Comparison of ENCODE assay signal across 12 cellular contexts in genomic region chr18:23284629-23285028, GRCh38.
DNase-seq lines count a peak whose midpoint lies in the region; ATAC-seq and TF ChIP-seq lines count a peak whose summit lies in the region.
"Had no signal": no experiment of that assay in that cellular context is flagged by ENCODE, and none has a peak within 500 bp of the region (broad histone marks: within the 10 kb centered on the region; RNA-seq: fewer than 3 reads in every experiment).

No MANE protein-coding gene starts in this region.

- H3K4me3 ChIP-seq in ACC112 (ENCODE audit: low read depth, low read length) (no peak overlapping the region), RWPE2 (ENCODE audit: severe bottlenecking) (no peak overlapping the region), iPS-15b (ENCODE audit: low read depth, low read length) (no peak overlapping the region)
- H3K4me3 ChIP-seq: prostate gland had no signal

- H3K27me3 ChIP-seq in ACC112 (ENCODE audit: insufficient read depth, low read length) (no peaks in the 10 kb centered on the region), RWPE2 (ENCODE audit: insufficient read depth, poor library complexity, severe bottlenecking) (no peaks in the 10 kb centered on the region), iPS-15b (ENCODE audit: control insufficient read depth, insufficient read depth, low read length) (no peaks in the 10 kb centered on the region)

- no peak overlapping the region for H2AFZ ChIP-seq in ACC112 (ENCODE audit: low read length, unreplicated experiment)

- DNase-seq in RWPE2 (ENCODE audit: low spot score) (peak; percentile 10), DMS53 (lab: John Stamatoyannopoulos, UW) (no peak), Kasumi-1 (lab: John Stamatoyannopoulos, UW) (no peak)
- DNase-seq in effector CD4-positive, alpha-beta T cell = no peak
- DNase-seq: C1 segment of cervical spinal cord; NCI-H1930; SHP77 treated with DMSO at 0.1 percent for 48 hours; stimulated activated naive CD4-positive, alpha-beta T cell treated with Interleukin-2 at 50 U/mL for 16 hours had no signal

- no peak for TF ChIP-seq CTCF in RWPE2 (IDR thresholded peaks at IDR 0.05; ENCODE audit: poor library complexity, severe bottlenecking)

- H3K9me3 ChIP-seq in ES-I3 (ENCODE audit: control insufficient read depth, insufficient read depth, low read length) (no peaks in the 10 kb centered on the region), RWPE2 (ENCODE audit: severe bottlenecking) (no peaks in the 10 kb centered on the region), iPS-15b (ENCODE audit: control insufficient read depth, insufficient read depth, low read length) (no peaks in the 10 kb centered on the region)
- H3K9me3 ChIP-seq: prostate gland had no signal

- H3K36me3 ChIP-seq in ACC112 (ENCODE audit: insufficient read depth, low read length) = no peaks in the 10 kb centered on the region
- H3K36me3 ChIP-seq in ES-I3 (ENCODE audit: insufficient read depth, low read length) = no peaks in the 10 kb centered on the region; the same call in 1 of the 2 replicates
- H3K36me3 ChIP-seq in RWPE2 (ENCODE audit: low read depth) = no peaks in the 10 kb centered on the region
- no peaks in the 10 kb centered on the region for H3K36me3 ChIP-seq in iPS-15b (ENCODE audit: control insufficient read depth, insufficient read depth, low read length)
- H3K36me3 ChIP-seq: prostate gland had no signal

- H3K9ac ChIP-seq in ES-I3 (ENCODE audit: low read depth, low read length) (peak overlapping the region; percentile 32), iPS-15b (ENCODE audit: low read depth, low read length) (peak overlapping the region; percentile 66)

- ATAC-seq in RWPE2 (ENCODE audit: low read depth) = no peak

- H3K4me1 ChIP-seq in ACC112 (ENCODE audit: control insufficient read depth, insufficient read depth, low read length, unreplicated experiment) = peaks cover 16% of the 10 kb centered on the region
- H3K4me1 ChIP-seq in ES-I3 (ENCODE audit: insufficient read depth, low read length) = peaks cover 25% of the 10 kb centered on the region
- peaks cover 29% of the 10 kb centered on the region for H3K4me1 ChIP-seq in RWPE2 (ENCODE audit: insufficient read depth, poor library complexity, severe bottlenecking)
- H3K4me1 ChIP-seq in iPS-15b (ENCODE audit: control insufficient read depth, insufficient read depth, low read length) = peaks cover 19% of the 10 kb centered on the region
- H3K4me1 ChIP-seq: prostate gland had no signal

- H3K79me2 ChIP-seq in ACC112 (ENCODE audit: control insufficient read depth, insufficient read depth, low read length, unreplicated experiment) = no peaks in the 10 kb centered on the region

- H3K27ac ChIP-seq in ACC112 (ENCODE audit: low read depth, low read length) (peak overlapping the region; percentile 22; the same call in 1 of the 2 replicates), RWPE2 (ENCODE audit: poor library complexity, severe bottlenecking) (peak overlapping the region; percentile 73)
- H3K27ac ChIP-seq: prostate gland had no signal
